ENCODE assay signal across 20 cellular contexts in genomic region chr16:46975165-46975564, GRCh38. TPM values are rescaled to one million over a fixed set of nuclear protein-coding genes. Genes with fewer than 3 reads are reported as not detected.
DNase-seq lines count a peak whose midpoint lies in the region; ATAC-seq and TF ChIP-seq lines count a peak whose summit lies in the region.
"Had no signal": no experiment of that assay in that cellular context is flagged by ENCODE, and none has a peak within 500 bp of the region (broad histone marks: within the 10 kb centered on the region; RNA-seq: fewer than 3 reads in every experiment).

No MANE protein-coding gene starts in this region.

- WGBS in psoas muscle, 3 donors, result 93 to 96% (median 94%) methylated on average over 11 of the region's 11 CpGs

- ATAC-seq in activated CD8-positive, alpha-beta T cell treated with anti-CD3 and anti-CD28 coated beads for 36 hours, result no peak
- no peak for ATAC-seq in activated CD8-positive, alpha-beta T cell treated with anti-CD3 and anti-CD28 coated beads, Interleukin-2, amount 10 ng/mL, durations not matched to agents 7 days and 5 days
- ATAC-seq in central memory CD8-positive, alpha-beta T cell (replicated peaks; ENCODE audit: extremely low read depth, poor library complexity, severe bottlenecking), result no peak
- no peak for ATAC-seq in psoas muscle
- ATAC-seq in activated CD8-positive, alpha-beta memory T cell treated with anti-CD3 and anti-CD28 coated beads, Interleukin-2, amount 10 ng/mL, durations not matched to agents 7 days and 5 days, result no peak
- ATAC-seq in GM21367 (IDR thresholded peaks at IDR 0.05; ENCODE audit: unreplicated experiment), result no peak

- POLR2A ChIA-PET in activated CD8-positive, alpha-beta T cell treated with anti-CD3 and anti-CD28 coated beads for 36 hours (lab: Charles Lee), result interaction anchor here (3.5 kb wide), 1 partner anchor 12 kb away, joined by 39 read pairs; no protein-coding TSS in a partner anchor
- POLR2A ChIA-PET in activated CD8-positive, alpha-beta T cell treated with anti-CD3 and anti-CD28 coated beads, Interleukin-2, amount 10 ng/mL, durations not matched to agents 7 days and 5 days (lab: Charles Lee), result interaction anchor here (1.2 to 4.1 kb wide), 2 partner anchors 13 to 14 kb away, joined by 4 to 38 read pairs; no protein-coding TSS in a partner anchor
- POLR2A ChIA-PET in HEK293 (lab: Yijun Ruan, JAX), result no interaction called here

- H3K9me3 ChIP-seq in HEK293 (ENCODE audit: control insufficient read depth, insufficient read depth, low read depth, low read length) (no peaks in the 10 kb centered on the region), psoas muscle (no peaks in the 10 kb centered on the region)
- H3K9me3 ChIP-seq: A549; BLaER1 treated with 17β-estradiol and CSF1 and Interleukin-3, amounts not matched to agents 10 nM and 100 nM; esophagus squamous epithelium; prostate gland; thoracic aorta had no signal

- no peaks in the 10 kb centered on the region for H3K27me3 Mint-ChIP-seq in activated CD8-positive, alpha-beta T cell treated with anti-CD3 and anti-CD28 coated beads for 36 hours
- no peaks in the 10 kb centered on the region for H3K27me3 Mint-ChIP-seq in activated CD8-positive, alpha-beta T cell treated with anti-CD3 and anti-CD28 coated beads, Interleukin-2, amount 10 ng/mL, durations not matched to agents 7 days and 5 days (ENCODE audit: low read depth)
- H3K27me3 Mint-ChIP-seq in central memory CD8-positive, alpha-beta T cell, result no peaks in the 10 kb centered on the region
- no peaks in the 10 kb centered on the region for H3K27me3 Mint-ChIP-seq in activated CD8-positive, alpha-beta memory T cell treated with anti-CD3 and anti-CD28 coated beads, Interleukin-2, amount 10 ng/mL, durations not matched to agents 7 days and 5 days

- peaks cover 22% of the 10 kb centered on the region for H3K36me3 Mint-ChIP-seq in activated CD8-positive, alpha-beta T cell treated with anti-CD3 and anti-CD28 coated beads for 36 hours (ENCODE audit: low read depth)
- peaks cover 19% of the 10 kb centered on the region for H3K36me3 Mint-ChIP-seq in activated CD8-positive, alpha-beta T cell treated with anti-CD3 and anti-CD28 coated beads, Interleukin-2, amount 10 ng/mL, durations not matched to agents 7 days and 5 days (ENCODE audit: low read depth)
- peaks cover 34% of the 10 kb centered on the region for H3K36me3 Mint-ChIP-seq in central memory CD8-positive, alpha-beta T cell (ENCODE audit: insufficient read depth)
- peaks cover 12% of the 10 kb centered on the region for H3K36me3 Mint-ChIP-seq in activated CD8-positive, alpha-beta memory T cell treated with anti-CD3 and anti-CD28 coated beads, Interleukin-2, amount 10 ng/mL, durations not matched to agents 7 days and 5 days

- H3K36me3 ChIP-seq in HEK293 (ENCODE audit: control insufficient read depth in 2 of 2, insufficient read depth in 1 of 2, low read length in 2 of 2) (peaks cover 10 to 14% of the 10 kb centered on the region in 2 experiments; a peak in 2 of 3 replicates), psoas muscle (ENCODE audit: insufficient read depth in 1 of 2, low read depth in 1 of 2) (peaks cover 3 to 13% of the 10 kb centered on the region in 2 donors)
- H3K36me3 ChIP-seq: prostate gland had no signal

- no peaks in the 10 kb centered on the region for H3K27me3 ChIP-seq in psoas muscle (ENCODE audit: insufficient read depth in 3 of 3, low read length in 2 of 3)
- H3K27me3 ChIP-seq: BLaER1 treated with 17β-estradiol and CSF1 and Interleukin-3, amounts not matched to agents 10 nM and 100 nM; esophagus squamous epithelium had no signal

- H3K27ac ChIP-seq in HEK293 (ENCODE audit: extremely low read depth, low read depth, low read length), result no peak overlapping the region
- H3K27ac ChIP-seq in psoas muscle, result peak overlapping the region; percentile 98
- H3K27ac ChIP-seq: GM23248 had no signal

- peak overlapping the region; percentile 92 for H3K4me3 Mint-ChIP-seq in activated CD8-positive, alpha-beta T cell treated with anti-CD3 and anti-CD28 coated beads for 36 hours
- no peak overlapping the region for H3K4me3 Mint-ChIP-seq in activated CD8-positive, alpha-beta T cell treated with anti-CD3 and anti-CD28 coated beads, Interleukin-2, amount 10 ng/mL, durations not matched to agents 7 days and 5 days
- peak overlapping the region; percentile 82 for H3K4me3 Mint-ChIP-seq in central memory CD8-positive, alpha-beta T cell
- no peak overlapping the region for H3K4me3 Mint-ChIP-seq in activated CD8-positive, alpha-beta memory T cell treated with anti-CD3 and anti-CD28 coated beads, Interleukin-2, amount 10 ng/mL, durations not matched to agents 7 days and 5 days

- no peak for TF ChIP-seq CTCF in activated CD8-positive, alpha-beta T cell treated with anti-CD3 and anti-CD28 coated beads for 36 hours (IDR thresholded peaks at IDR 0.05)
- TF ChIP-seq CTCF in HEK293 (tag by site-specific recombination; IDR thresholded peaks at IDR 0.05) (no peak), psoas muscle (IDR thresholded peaks at IDR 0.05) (no peak)

- intact Hi-C loops in activated CD8-positive, alpha-beta T cell treated with anti-CD3 and anti-CD28 coated beads for 36 hours (cut with micrococcal nuclease), result no loop called here
- intact Hi-C loops in psoas muscle (cut with DNase I), result no loop called here

- H3K9me3 Mint-ChIP-seq in activated CD8-positive, alpha-beta T cell treated with anti-CD3 and anti-CD28 coated beads for 36 hours, result no peaks in the 10 kb centered on the region
- no peaks in the 10 kb centered on the region for H3K9me3 Mint-ChIP-seq in activated CD8-positive, alpha-beta T cell treated with anti-CD3 and anti-CD28 coated beads, Interleukin-2, amount 10 ng/mL, durations not matched to agents 7 days and 5 days (ENCODE audit: insufficient read depth)
- no peaks in the 10 kb centered on the region for H3K9me3 Mint-ChIP-seq in central memory CD8-positive, alpha-beta T cell
- H3K9me3 Mint-ChIP-seq in activated CD8-positive, alpha-beta memory T cell treated with anti-CD3 and anti-CD28 coated beads, Interleukin-2, amount 10 ng/mL, durations not matched to agents 7 days and 5 days (ENCODE audit: low read depth), result no peaks in the 10 kb centered on the region
- H3K9me3 Mint-ChIP-seq: T-helper 1 cell treated with Interleukin-12 subunit alpha and Interleukin-12 subunit beta and Interleukin-4 antibody, amounts not matched to agents 30 μg/mL and 1 μg/mL, for 36 hours had no signal

- CTCF ChIA-PET in activated CD8-positive, alpha-beta T cell treated with anti-CD3 and anti-CD28 coated beads for 36 hours (lab: Charles Lee), result interaction anchor here (1.0 to 1.9 kb wide), 3 partner anchors 12 to 166 kb away, joined by 3 to 7 read pairs (median 4); no protein-coding TSS in a partner anchor
- CTCF ChIA-PET in activated CD8-positive, alpha-beta T cell treated with anti-CD3 and anti-CD28 coated beads, Interleukin-2, amount 10 ng/mL, durations not matched to agents 7 days and 5 days (lab: Charles Lee), result interaction anchor here (1.2 to 1.7 kb wide), 3 partner anchors 27 to 167 kb away, joined by 4 to 8 read pairs (median 5); no protein-coding TSS in a partner anchor
- CTCF ChIA-PET in HEK293 (lab: Yijun Ruan, JAX), result no interaction called here
- CTCF ChIA-PET in activated CD8-positive, alpha-beta memory T cell treated with anti-CD3 and anti-CD28 coated beads, Interleukin-2, amount 10 ng/mL, durations not matched to agents 7 days and 5 days (lab: Charles Lee), result interaction anchor here (1.2 to 5.2 kb wide), 5 partner anchors 9 to 146 kb away, joined by 3 to 26 read pairs (median 5); no protein-coding TSS in a partner anchor

- H3K4me1 Mint-ChIP-seq in activated CD8-positive, alpha-beta T cell treated with anti-CD3 and anti-CD28 coated beads for 36 hours (ENCODE audit: low read depth), result peaks cover 40% of the 10 kb centered on the region
- H3K4me1 Mint-ChIP-seq in activated CD8-positive, alpha-beta T cell treated with anti-CD3 and anti-CD28 coated beads, Interleukin-2, amount 10 ng/mL, durations not matched to agents 7 days and 5 days (ENCODE audit: low read depth), result peaks cover 39% of the 10 kb centered on the region
- H3K4me1 Mint-ChIP-seq in central memory CD8-positive, alpha-beta T cell, result peaks cover 33% of the 10 kb centered on the region
- peaks cover 43% of the 10 kb centered on the region for H3K4me1 Mint-ChIP-seq in activated CD8-positive, alpha-beta memory T cell treated with anti-CD3 and anti-CD28 coated beads, Interleukin-2, amount 10 ng/mL, durations not matched to agents 7 days and 5 days

- peak overlapping the region; percentile 99 for H3K27ac Mint-ChIP-seq in activated CD8-positive, alpha-beta T cell treated with anti-CD3 and anti-CD28 coated beads for 36 hours
- H3K27ac Mint-ChIP-seq in activated CD8-positive, alpha-beta T cell treated with anti-CD3 and anti-CD28 coated beads, Interleukin-2, amount 10 ng/mL, durations not matched to agents 7 days and 5 days, result no peak overlapping the region
- H3K27ac Mint-ChIP-seq in central memory CD8-positive, alpha-beta T cell (ENCODE audit: low read depth), result peak overlapping the region; percentile 99
- no peak overlapping the region for H3K27ac Mint-ChIP-seq in activated CD8-positive, alpha-beta memory T cell treated with anti-CD3 and anti-CD28 coated beads, Interleukin-2, amount 10 ng/mL, durations not matched to agents 7 days and 5 days

- no peak overlapping the region for H3K4me3 ChIP-seq in HEK293 (ENCODE audit: low read depth, low read length)
- H3K4me3 ChIP-seq in psoas muscle, result no peak overlapping the region
- H3K4me3 ChIP-seq: prostate gland, thoracic aorta had no signal

- DNase-seq in activated CD8-positive, alpha-beta T cell treated with anti-CD3 and anti-CD28 coated beads for 36 hours, result no peak
- no peak for DNase-seq in activated CD8-positive, alpha-beta T cell treated with anti-CD3 and anti-CD28 coated beads, Interleukin-2, amount 10 ng/mL, durations not matched to agents 7 days and 5 days
- no peak for DNase-seq in central memory CD8-positive, alpha-beta T cell (ENCODE audit: low spot score in 2 of 2)
- no peak for DNase-seq in psoas muscle
- no peak for DNase-seq in activated CD8-positive, alpha-beta memory T cell treated with anti-CD3 and anti-CD28 coated beads, Interleukin-2, amount 10 ng/mL, durations not matched to agents 7 days and 5 days
- DNase-seq in activated CD8-positive, alpha-beta memory T cell treated with anti-CD3 and anti-CD28 coated beads, Interleukin-2, amount 50 U/mL, for 48 hours, result no peak
- DNase-seq: activated CD4-positive, CD25-positive, alpha-beta regulatory T cell treated with anti-CD3 and anti-CD28 coated beads, Interleukin-2, amount 50 U/mL, for 72 hours; amygdala; esophagus squamous epithelium; GM23248; NCI-H1417 treated with DMSO at 0.1 percent for 48 hours; SIG-M5; stimulated activated CD4-positive, alpha-beta T cell treated with anti-CD3 and anti-CD28 coated beads, Interleukin-4, amount 100 ng/mL, for 4 hours had no signal

- H3K4me1 ChIP-seq in HEK293 (ENCODE audit: control insufficient read depth, insufficient read depth, low read length), result peaks cover 4% of the 10 kb centered on the region; the same call in 1 of the 2 replicates
- peaks cover 32% of the 10 kb centered on the region for H3K4me1 ChIP-seq in psoas muscle

RNA-seq across cellular contexts. Expression of gene DNAJA2, which starts 1.7 kb away (rescaled TPM):
- 10 to 100 TPM; 68.4 to 70.2 TPM for total RNA-seq in activated CD8-positive, alpha-beta T cell treated with anti-CD3 and anti-CD28 coated beads for 36 hours
- 10 to 100 TPM; 53.9 to 54.1 TPM for total RNA-seq in activated CD8-positive, alpha-beta T cell treated with anti-CD3 and anti-CD28 coated beads, Interleukin-2, amount 10 ng/mL, durations not matched to agents 7 days and 5 days
- 10 to 100 TPM; 64.3 to 96.4 (median 84.7) TPM for total RNA-seq in psoas muscle
- 10 to 100 TPM; 68.7 to 78.5 (median 69.3) TPM for polyA plus RNA-seq in psoas muscle
- 10 to 100 TPM; 55.6 to 70.2 TPM for total RNA-seq in activated CD8-positive, alpha-beta memory T cell treated with anti-CD3 and anti-CD28 coated beads, Interleukin-2, amount 10 ng/mL, durations not matched to agents 7 days and 5 days

Comparison
In these comparisons a context has a peak if more than half of its experiments do, and no peak if none do; other contexts are left out.
1. H3K27ac Mint-ChIP-seq: peak in activated CD8-positive, alpha-beta T cell treated with anti-CD3 and anti-CD28 coated beads for 36 hours (single experiment) and central memory CD8-positive, alpha-beta T cell (single experiment); none in activated CD8-positive, alpha-beta T cell treated with anti-CD3 and anti-CD28 coated beads, Interleukin-2, amount 10 ng/mL, durations not matched to agents 7 days and 5 days (single experiment) and activated CD8-positive, alpha-beta memory T cell treated with anti-CD3 and anti-CD28 coated beads, Interleukin-2, amount 10 ng/mL, durations not matched to agents 7 days and 5 days (single experiment).
2. H3K4me3 Mint-ChIP-seq: peak in activated CD8-positive, alpha-beta T cell treated with anti-CD3 and anti-CD28 coated beads for 36 hours (single experiment) and central memory CD8-positive, alpha-beta T cell (single experiment); none in activated CD8-positive, alpha-beta T cell treated with anti-CD3 and anti-CD28 coated beads, Interleukin-2, amount 10 ng/mL, durations not matched to agents 7 days and 5 days (single experiment) and activated CD8-positive, alpha-beta memory T cell treated with anti-CD3 and anti-CD28 coated beads, Interleukin-2, amount 10 ng/mL, durations not matched to agents 7 days and 5 days (single experiment).